ENCODE assay signal across 18 cellular contexts in the genomic region with DNA sequence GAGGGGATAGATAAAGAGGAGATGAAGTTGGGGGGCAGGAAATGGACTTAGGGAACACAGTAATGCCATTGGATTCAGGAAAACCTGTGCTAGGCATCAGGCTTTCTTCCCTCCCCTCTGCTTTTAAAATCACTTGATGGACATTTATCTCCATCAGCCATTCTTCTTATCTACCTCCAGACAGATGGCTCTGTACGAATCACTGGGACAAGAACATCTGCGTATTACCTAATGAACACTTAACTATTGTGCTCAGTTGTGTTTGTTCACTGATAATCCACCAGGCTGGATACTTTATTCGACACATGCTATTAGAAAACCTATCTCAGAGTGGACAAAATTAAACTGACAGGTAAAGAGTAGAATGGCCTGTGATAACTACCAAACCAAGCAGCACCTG.
"Had no signal": no experiment of that assay in that cellular context is flagged by ENCODE, and none has a peak within 500 bp of the region (broad histone marks: within the 10 kb centered on the region; RNA-seq: fewer than 3 reads in every experiment).

No MANE protein-coding gene starts in this region.

- H3K9me3 ChIP-seq: adrenal gland, transverse colon had no signal

- FAIRE-seq: endometrium, islet of Langerhans had no signal

- H3K27ac ChIP-seq: adrenal gland, cardiac muscle cell, neural progenitor cell, transverse colon had no signal

- H3K4me1 ChIP-seq: adrenal gland, neural progenitor cell, transverse colon had no signal

- H3K4me3 ChIP-seq: adrenal gland, cardiac muscle cell, neural progenitor cell, transverse colon had no signal

- DNase-seq: activated CD4-positive, alpha-beta memory T cell treated with anti-CD3 and anti-CD28 coated beads for 36 hours; activated CD4-positive, alpha-beta T cell treated with anti-CD3 and anti-CD28 coated beads for 36 hours; activated CD8-positive, alpha-beta memory T cell treated with anti-CD3 and anti-CD28 coated beads, Interleukin-2, amount 10 ng/mL, durations not matched to agents 7 days and 5 days; activated naive CD4-positive, alpha-beta T cell treated with anti-CD3 and anti-CD28 coated beads, Interleukin-2, amount 10 ng/mL, durations not matched to agents 7 days and 5 days; activated T-cell treated with anti-CD3 and anti-CD28 coated beads, Interleukin-2, amount 50 U/mL, for 1 hour; adrenal gland; midbrain; stimulated activated CD4-positive, alpha-beta T cell treated with anti-CD3 and anti-CD28 coated beads, Interleukin-2, amount 100 ng/mL, for 48 hours; stimulated activated naive B cell treated with anti-CD40 and anti-IgM and Interleukin-4, amounts not matched to agents 10 μg/mL and 1 μg/mL and 100 μg/mL, for 72 hours; substantia nigra; T-helper 17 cell; transverse colon had no signal

- ATAC-seq: activated CD4-positive, alpha-beta T cell treated with anti-CD3 and anti-CD28 coated beads for 36 hours; activated CD8-positive, alpha-beta memory T cell treated with anti-CD3 and anti-CD28 coated beads, Interleukin-2, amount 10 ng/mL, durations not matched to agents 7 days and 5 days; esophagus mucosa; left lobe of liver; stimulated activated naive B cell treated with anti-CD40 and anti-IgM and Interleukin-4, amounts not matched to agents 10 μg/mL and 1 μg/mL and 100 μg/mL, for 72 hours; T-helper 17 cell had no signal

- H3K27me3 ChIP-seq: adrenal gland, cardiac muscle cell, neural progenitor cell, transverse colon had no signal
